ENCODE assay signal across 1 cellular context in genomic region chr5:178331491-178331981, GRCh38.
TF ChIP-seq lines count a peak whose summit lies in the region.

No MANE protein-coding gene starts in this region.

TF ChIP-seq in H1, 55 proteins besides CTCF, POLR2A, EP300 and RAD21 (continued from another document):
- TF ChIP-seq MAX (IDR thresholded peaks at IDR 0.05) (no peak), SRF (IDR thresholded peaks at IDR 0.05; ENCODE audit: low read depth, low read length) (no peak), SP2 (IDR thresholded peaks at IDR 0.05; ENCODE audit: low read length) (no peak), TAF1 (IDR thresholded peaks at IDR 0.05; ENCODE audit: low read depth, low read length) (no peak), EZH2 (IDR thresholded peaks at IDR 0.05; ENCODE audit: low read depth, low read length, severe bottlenecking) (no peak), CBX8 (IDR thresholded peaks at IDR 0.05; ENCODE audit: borderline replicate concordance, low read depth, low read length) (no peak)
TF ChIP-seq in H1: peak in this region for 0.
